In genomic region chr3:41356775-41357174, GRCh38 we compare ENCODE assay signal across 24 cellular contexts.
"Had no signal": no experiment of that assay in that cellular context is flagged by ENCODE, and none has a peak within 500 bp of the region (broad histone marks: within the 10 kb centered on the region; RNA-seq: fewer than 3 reads in every experiment).

No MANE protein-coding gene starts in this region.

- H3K36me3 ChIP-seq: ascending aorta, SJCRH30 had no signal

- H3K27ac ChIP-seq: ascending aorta, SJCRH30, SK-N-MC had no signal

- H3K4me1 ChIP-seq: ascending aorta, SJCRH30 had no signal

- H3K4me3 ChIP-seq: ascending aorta, SJCRH30, SK-N-MC had no signal

- FAIRE-seq: RCC 7860, TTC549 had no signal

- H3K9me3 ChIP-seq: ascending aorta, SJCRH30 had no signal

- ATAC-seq: activated CD8-positive, alpha-beta T cell treated with anti-CD3 and anti-CD28 coated beads for 36 hours had no signal

- DNase-seq: activated CD4-positive, alpha-beta T cell treated with anti-CD3 and anti-CD28 coated beads, Interleukin-2, amount 10 ng/mL, durations not matched to agents 24 days and 14 days; activated CD4-positive, alpha-beta T cell treated with anti-CD3 and anti-CD28 coated beads, Interleukin-2, amount 50 U/mL, for 4 hours; activated CD8-positive, alpha-beta T cell treated with anti-CD3 and anti-CD28 coated beads for 36 hours; activated gamma-delta T cell; activated naive CD4-positive, alpha-beta T cell treated with Interleukin-2 at 50 U/mL for 16 hours; activated naive CD8-positive, alpha-beta T cell treated with anti-CD3 and anti-CD28 coated beads, Interleukin-2, amount 10 ng/mL, durations not matched to agents 7 days and 5 days; activated T-cell treated with anti-CD3 and anti-CD28 coated beads, Interleukin-2, amount 50 U/mL, for 24 hours; cerebellar nuclear complex; Kasumi-1; KG1; MM.1S; MV-4-11; NCI-H1092; NCI-H1436 treated with DMSO at 0.1 percent for 48 hours; NCI-H1694 treated with DMSO at 0.1 percent for 48 hours; NCI-H2029; NCI-H345; NCI-H524 treated with DMSO at 0.1 percent for 48 hours; SHP77; SJCRH30 had no signal

- H3K27me3 ChIP-seq: ascending aorta, SJCRH30 had no signal
